24 cellular contexts compared by ENCODE assay signal in genomic region chr13:37490176-37490575, GRCh38.
"Had no signal": no experiment of that assay in that cellular context is flagged by ENCODE, and none has a peak within 500 bp of the region (broad histone marks: within the 10 kb centered on the region; RNA-seq: fewer than 3 reads in every experiment).

No MANE protein-coding gene starts in this region.

- H3K27ac Mint-ChIP-seq: activated CD8-positive, alpha-beta T cell treated with anti-CD3 and anti-CD28 coated beads, Interleukin-2, amount 10 ng/mL, durations not matched to agents 7 days and 5 days; activated naive CD4-positive, alpha-beta T cell treated with anti-CD3 and anti-CD28 coated beads, Interleukin-2, amount 50 U/mL, for 24 hours; activated T-helper 1 cell treated with anti-CD3 and anti-CD28 coated beads, Interleukin-12 subunit alpha, Interleukin-12 subunit beta, Interleukin-2, Interleukin-4 antibody, amounts not matched to agents 30 ng/mL and 10 ng/mL and 1 ng/mL, durations not matched to agents 14 hours and 24 hours and 36 hours; memory B cell; stimulated activated naive B cell treated with anti-CD40 and anti-IgM and Interleukin-4, amounts not matched to agents 10 μg/mL and 1 μg/mL and 100 μg/mL, for 72 hours had no signal

- DNase-seq: activated CD4-positive, alpha-beta T cell treated with anti-CD3 and anti-CD28 coated beads for 1 hour; activated CD4-positive, alpha-beta T cell treated with anti-CD3 and anti-CD28 coated beads, Interleukin-2, amount 50 U/mL, for 1 hour; activated CD8-positive, alpha-beta T cell treated with anti-CD3 and anti-CD28 coated beads, Interleukin-2, amount 10 ng/mL, durations not matched to agents 7 days and 5 days; activated gamma-delta T cell treated with Interleukin-2 at 50 U/mL for 16 hours; aorta; erythroblast; heart left ventricle; islet precursor cell; left colon; right lobe of liver; stimulated activated CD4-positive, alpha-beta T cell treated with anti-CD3 and anti-CD28 coated beads, Interleukin-15, amount 100 ng/mL, for 24 hours; stimulated activated CD8-positive, alpha-beta memory T cell treated with anti-CD3 and anti-CD28 coated beads, Interleukin-4, amount 100 ng/mL, for 48 hours; stimulated activated naive B cell treated with anti-CD40 and anti-IgM and Interleukin-4, amounts not matched to agents 10 μg/mL and 1 μg/mL and 100 μg/mL, for 72 hours; T-helper 1 cell; transverse colon had no signal

- H3K4me2 ChIP-seq: smooth muscle cell had no signal

- H3K9me3 Mint-ChIP-seq: activated naive CD4-positive, alpha-beta T cell treated with anti-CD3 and anti-CD28 coated beads, Interleukin-2, amount 50 U/mL, for 24 hours; activated T-helper 1 cell treated with anti-CD3 and anti-CD28 coated beads, Interleukin-12 subunit alpha, Interleukin-12 subunit beta, Interleukin-2, Interleukin-4 antibody, amounts not matched to agents 30 ng/mL and 10 ng/mL and 1 ng/mL, durations not matched to agents 14 hours and 24 hours and 36 hours; nephron had no signal

- H3K4me3 Mint-ChIP-seq: activated CD8-positive, alpha-beta T cell treated with anti-CD3 and anti-CD28 coated beads, Interleukin-2, amount 10 ng/mL, durations not matched to agents 7 days and 5 days; activated naive CD4-positive, alpha-beta T cell treated with anti-CD3 and anti-CD28 coated beads, Interleukin-2, amount 50 U/mL, for 24 hours; activated T-helper 1 cell treated with anti-CD3 and anti-CD28 coated beads, Interleukin-12 subunit alpha, Interleukin-12 subunit beta, Interleukin-2, Interleukin-4 antibody, amounts not matched to agents 30 ng/mL and 10 ng/mL and 1 ng/mL, durations not matched to agents 14 hours and 24 hours and 36 hours; central memory CD8-positive, alpha-beta T cell; memory B cell; nephron; stimulated activated naive B cell treated with anti-CD40 and anti-IgM and Interleukin-4, amounts not matched to agents 10 μg/mL and 1 μg/mL and 100 μg/mL, for 72 hours had no signal

- H3K9me3 ChIP-seq: breast epithelium, gastroesophageal sphincter, heart left ventricle, right lobe of liver, transverse colon had no signal

- H3K27me3 Mint-ChIP-seq: central memory CD8-positive, alpha-beta T cell; memory B cell; stimulated activated naive B cell treated with anti-CD40 and anti-IgM and Interleukin-4, amounts not matched to agents 10 μg/mL and 1 μg/mL and 100 μg/mL, for 72 hours had no signal

- H3K27ac ChIP-seq: coronary artery, gastroesophageal sphincter, right lobe of liver, transverse colon had no signal

- H3K4me1 Mint-ChIP-seq: activated naive CD4-positive, alpha-beta T cell treated with anti-CD3 and anti-CD28 coated beads, Interleukin-2, amount 50 U/mL, for 24 hours; central memory CD8-positive, alpha-beta T cell; stimulated activated naive B cell treated with anti-CD40 and anti-IgM and Interleukin-4, amounts not matched to agents 10 μg/mL and 1 μg/mL and 100 μg/mL, for 72 hours had no signal

- H3K27me3 ChIP-seq: breast epithelium, gastroesophageal sphincter, heart left ventricle, right lobe of liver, transverse colon had no signal

- H3K4me1 ChIP-seq: breast epithelium, gastroesophageal sphincter, right lobe of liver, transverse colon had no signal

- H3K4me3 ChIP-seq: breast epithelium, coronary artery, gastroesophageal sphincter, heart left ventricle, right lobe of liver, smooth muscle cell, transverse colon had no signal

- H3K36me3 ChIP-seq: breast epithelium, gastroesophageal sphincter, heart left ventricle, right lobe of liver, transverse colon had no signal

- H3K36me3 Mint-ChIP-seq: activated naive CD4-positive, alpha-beta T cell treated with anti-CD3 and anti-CD28 coated beads, Interleukin-2, amount 50 U/mL, for 24 hours; memory B cell; stimulated activated naive B cell treated with anti-CD40 and anti-IgM and Interleukin-4, amounts not matched to agents 10 μg/mL and 1 μg/mL and 100 μg/mL, for 72 hours had no signal
